Comparison of ENCODE assay signal across 8 cellular contexts in genomic region chr5:112923148-112923917, GRCh38. TPM values are rescaled to one million over a fixed set of nuclear protein-coding genes. Genes with fewer than 3 reads are reported as not detected.
DNase-seq lines count a peak whose midpoint lies in the region; ATAC-seq and TF ChIP-seq lines count a peak whose summit lies in the region.

No MANE protein-coding gene starts in this region.

- TF ChIP-seq CTCF in GM06990 (IDR thresholded peaks at IDR 0.05; ENCODE audit: insufficient read depth, low read length, poor library complexity, severe bottlenecking) = peak; percentile 2
- TF ChIP-seq CTCF in GM20000 (IDR thresholded peaks at IDR 0.05; ENCODE audit: extremely low read depth, missing control alignments) = no peak
- no peak for TF ChIP-seq CTCF in natural killer cell (IDR thresholded peaks at IDR 0.05)

- peaks cover 62% of the 10 kb centered on the region for H3K4me1 Mint-ChIP-seq in activated T-cell treated with anti-CD3 and anti-CD28 coated beads, Interleukin-2, amount 50 U/mL, for 4 hours (ENCODE audit: low read depth)
- H3K4me1 Mint-ChIP-seq in natural killer cell = peaks cover 49 to 53% of the 10 kb centered on the region in 2 donors

- no peaks in the 10 kb centered on the region for H3K27me3 ChIP-seq in GM06990 (replicated peaks; ENCODE audit: control insufficient read depth, insufficient read depth, low read length)

- no peaks in the 10 kb centered on the region for H3K9me3 Mint-ChIP-seq in activated T-cell treated with anti-CD3 and anti-CD28 coated beads, Interleukin-2, amount 50 U/mL, for 4 hours
- H3K9me3 Mint-ChIP-seq in natural killer cell = no peaks in the 10 kb centered on the region

- peaks cover 5% of the 10 kb centered on the region for H3K36me3 ChIP-seq in GM06990 (ENCODE audit: control insufficient read depth, insufficient read depth, low read length)

- ATAC-seq in HG03520 (IDR thresholded peaks at IDR 0.05; ENCODE audit: unreplicated experiment) (peak; percentile 36), natural killer cell (peak; percentile 57 to 80 (median 59))
- ATAC-seq in activated T-cell treated with anti-CD3 and anti-CD28 coated beads, Interleukin-2, amount 50 U/mL, for 4 hours = no peak

- no peaks in the 10 kb centered on the region for H3K27me3 Mint-ChIP-seq in activated T-cell treated with anti-CD3 and anti-CD28 coated beads, Interleukin-2, amount 50 U/mL, for 4 hours (ENCODE audit: low read depth)
- H3K27me3 Mint-ChIP-seq in natural killer cell (ENCODE audit: low read depth in 2 of 2) = no peaks in the 10 kb centered on the region

- peak overlapping the region; percentile 86 to 90 for H3K27ac Mint-ChIP-seq in natural killer cell

- H3K36me3 Mint-ChIP-seq in activated T-cell treated with anti-CD3 and anti-CD28 coated beads, Interleukin-2, amount 50 U/mL, for 4 hours (ENCODE audit: insufficient read depth) = peaks cover 10% of the 10 kb centered on the region
- H3K36me3 Mint-ChIP-seq in natural killer cell = no peaks in the 10 kb centered on the region

- H3K4me3 Mint-ChIP-seq in activated T-cell treated with anti-CD3 and anti-CD28 coated beads, Interleukin-2, amount 50 U/mL, for 4 hours = peak overlapping the region; percentile 96
- H3K4me3 Mint-ChIP-seq in natural killer cell = peak overlapping the region; percentile 85

- peak; percentile 61 for DNase-seq in GM06990 (ENCODE audit: extremely low read depth, insufficient read length)
- DNase-seq in GM20000 (ENCODE audit: low spot score) = peak; percentile 44
- no peak for DNase-seq in activated T-cell treated with anti-CD3 and anti-CD28 coated beads, Interleukin-2, amount 50 U/mL, for 4 hours
- peak; percentile 30 for DNase-seq in natural killer cell
- no peak for DNase-seq in NCI-H146 treated with DMSO at 0.1 percent for 48 hours (lab: John Stamatoyannopoulos, UW; ENCODE audit: unreplicated experiment)
- no peak for DNase-seq in foreskin melanocyte
- DNase-seq in DMS79 treated with DMSO at 0.1 percent for 48 hours (lab: John Stamatoyannopoulos, UW) = no peak

- intact Hi-C loops in natural killer cell (cut with micrococcal nuclease) = loop anchor here (5.0 to 10.0 kb wide), 3 partner anchors 39 to 589 kb away; partner anchors contain the start of gene YTHDC2

- H3K4me3 ChIP-seq in GM06990 (replicated peaks; ENCODE audit: low read depth, low read length) = peak overlapping the region; percentile 47

RNA-seq across cellular contexts. Expression of gene REEP5, which starts 1.3 kb away (rescaled TPM):
- 10 to 100 TPM; 53.6 to 60.0 (median 58.7) TPM for total RNA-seq in activated T-cell treated with anti-CD3 and anti-CD28 coated beads, Interleukin-2, amount 50 U/mL, for 4 hours
- 10 to 100 TPM; 42.8 to 46.5 (median 46.5) TPM for total RNA-seq in natural killer cell

RNA-seq across cellular contexts. Expression of gene DCP2, which starts 53.3 kb away (rescaled TPM):
- total RNA-seq in activated T-cell treated with anti-CD3 and anti-CD28 coated beads, Interleukin-2, amount 50 U/mL, for 4 hours = 10 to 100 TPM; 36.8 to 42.1 (median 41.1) TPM
- total RNA-seq in natural killer cell = 10 to 100 TPM; 69.3 to 82.9 (median 76.7) TPM

Comparison
In these comparisons a context has a peak if more than half of its experiments do, and no peak if none do; other contexts are left out.
1. DNase-seq: peak in GM06990 (single experiment), GM20000 (single experiment) and natural killer cell (single experiment); none in activated T-cell treated with anti-CD3 and anti-CD28 coated beads, Interleukin-2, amount 50 U/mL, for 4 hours (single experiment), NCI-H146 treated with DMSO at 0.1 percent for 48 hours (single experiment), foreskin melanocyte (single experiment) and DMS79 treated with DMSO at 0.1 percent for 48 hours (single experiment).
2. ATAC-seq: peak in HG03520 (single experiment) and natural killer cell (3 of 3); none in activated T-cell treated with anti-CD3 and anti-CD28 coated beads, Interleukin-2, amount 50 U/mL, for 4 hours (0 of 2).